16 cellular contexts compared by ENCODE assay signal in genomic region chr18:79518028-79518682, GRCh38.
DNase-seq lines count a peak whose midpoint lies in the region; ATAC-seq and TF ChIP-seq lines count a peak whose summit lies in the region.
"Had no signal": no experiment of that assay in that cellular context is flagged by ENCODE, and none has a peak within 500 bp of the region (broad histone marks: within the 10 kb centered on the region; RNA-seq: fewer than 3 reads in every experiment).

No MANE protein-coding gene starts in this region.

- intact Hi-C loops in activated CD4-positive, alpha-beta T cell treated with anti-CD3 and anti-CD28 coated beads, Interleukin-2, amount 10 ng/mL, durations not matched to agents 24 days and 14 days (cut with micrococcal nuclease) = no loop called here
- intact Hi-C loops in activated CD4-positive, alpha-beta memory T cell treated with anti-CD3 and anti-CD28 coated beads for 36 hours (cut with micrococcal nuclease) = no loop called here

- no peak for TF ChIP-seq CTCF in endodermal cell (conservative IDR thresholded peaks at IDR 0.05)
- TF ChIP-seq CTCF in WERI-Rb-1 (IDR thresholded peaks at IDR 0.05; ENCODE audit: low read depth, low read length) = no peak

- H3K36me3 Mint-ChIP-seq in activated CD4-positive, alpha-beta T cell treated with anti-CD3 and anti-CD28 coated beads, Interleukin-2, amount 10 ng/mL, durations not matched to agents 24 days and 14 days (ENCODE audit: low read depth) = peaks cover 24% of the 10 kb centered on the region
- peaks cover 9% of the 10 kb centered on the region for H3K36me3 Mint-ChIP-seq in activated CD4-positive, alpha-beta memory T cell treated with anti-CD3 and anti-CD28 coated beads for 36 hours
- H3K36me3 Mint-ChIP-seq in endodermal cell (ENCODE audit: low read depth) = peaks cover 5% of the 10 kb centered on the region
- peaks cover 21% of the 10 kb centered on the region for H3K36me3 Mint-ChIP-seq in stimulated activated naive CD8-positive, alpha-beta T cell treated with anti-CD3 and anti-CD28 coated beads, Interleukin-15, Interleukin-2, amounts not matched to agents 100 ng/mL and 50 ng/mL, for 24 hours (ENCODE audit: low read depth)

- H3K4me3 Mint-ChIP-seq in activated CD4-positive, alpha-beta T cell treated with anti-CD3 and anti-CD28 coated beads, Interleukin-2, amount 10 ng/mL, durations not matched to agents 24 days and 14 days = peak overlapping the region; percentile 83
- H3K4me3 Mint-ChIP-seq in activated CD4-positive, alpha-beta memory T cell treated with anti-CD3 and anti-CD28 coated beads for 36 hours = peak overlapping the region; percentile 38
- no peak overlapping the region for H3K4me3 Mint-ChIP-seq in endodermal cell
- H3K4me3 Mint-ChIP-seq in stimulated activated naive CD8-positive, alpha-beta T cell treated with anti-CD3 and anti-CD28 coated beads, Interleukin-15, Interleukin-2, amounts not matched to agents 100 ng/mL and 50 ng/mL, for 24 hours = peak overlapping the region; percentile 72

- ATAC-seq in GM18498 (IDR thresholded peaks at IDR 0.05; ENCODE audit: unreplicated experiment) = no peak
- ATAC-seq: PC-3 had no signal

- no peaks in the 10 kb centered on the region for H3K9me3 ChIP-seq in endodermal cell (ENCODE audit: control insufficient read depth, low read length)
- H3K9me3 ChIP-seq in WERI-Rb-1 (ENCODE audit: severe bottlenecking) = no peaks in the 10 kb centered on the region
- H3K9me3 ChIP-seq: neutrophil had no signal

- no peaks in the 10 kb centered on the region for H3K27me3 Mint-ChIP-seq in activated CD4-positive, alpha-beta T cell treated with anti-CD3 and anti-CD28 coated beads, Interleukin-2, amount 10 ng/mL, durations not matched to agents 24 days and 14 days
- no peaks in the 10 kb centered on the region for H3K27me3 Mint-ChIP-seq in activated CD4-positive, alpha-beta memory T cell treated with anti-CD3 and anti-CD28 coated beads for 36 hours
- H3K27me3 Mint-ChIP-seq in endodermal cell (ENCODE audit: insufficient read depth) = no peaks in the 10 kb centered on the region
- no peaks in the 10 kb centered on the region for H3K27me3 Mint-ChIP-seq in stimulated activated naive CD8-positive, alpha-beta T cell treated with anti-CD3 and anti-CD28 coated beads, Interleukin-15, Interleukin-2, amounts not matched to agents 100 ng/mL and 50 ng/mL, for 24 hours

- H3K4me1 ChIP-seq in endodermal cell (ENCODE audit: control insufficient read depth, insufficient read depth, low read length) = no peaks in the 10 kb centered on the region

- POLR2A ChIA-PET in activated CD4-positive, alpha-beta memory T cell treated with anti-CD3 and anti-CD28 coated beads for 36 hours (lab: Charles Lee) = no interaction called here

- no peak overlapping the region for H3K9ac ChIP-seq in endodermal cell (ENCODE audit: extremely low read depth, low read length, poor library complexity, severe bottlenecking)

- H3K27ac ChIP-seq in endodermal cell (ENCODE audit: low read depth, low read length) (no peak overlapping the region), WERI-Rb-1 (no peak overlapping the region)
- H3K27ac ChIP-seq: neutrophil had no signal

- H3K27ac Mint-ChIP-seq in activated CD4-positive, alpha-beta T cell treated with anti-CD3 and anti-CD28 coated beads, Interleukin-2, amount 10 ng/mL, durations not matched to agents 24 days and 14 days = peak overlapping the region; percentile 97
- peak overlapping the region; percentile 95 for H3K27ac Mint-ChIP-seq in activated CD4-positive, alpha-beta memory T cell treated with anti-CD3 and anti-CD28 coated beads for 36 hours
- no peak overlapping the region for H3K27ac Mint-ChIP-seq in endodermal cell
- peak overlapping the region; percentile 95 for H3K27ac Mint-ChIP-seq in stimulated activated naive CD8-positive, alpha-beta T cell treated with anti-CD3 and anti-CD28 coated beads, Interleukin-15, Interleukin-2, amounts not matched to agents 100 ng/mL and 50 ng/mL, for 24 hours

- H3K4me3 ChIP-seq in endodermal cell (ENCODE audit: low read length) (no peak overlapping the region), WERI-Rb-1 (ENCODE audit: low read depth, low read length) (no peak overlapping the region)
- H3K4me3 ChIP-seq: lung had no signal

- DNase-seq in activated CD4-positive, alpha-beta T cell treated with anti-CD3 and anti-CD28 coated beads, Interleukin-2, amount 10 ng/mL, durations not matched to agents 24 days and 14 days = no peak
- DNase-seq in activated CD4-positive, alpha-beta T cell treated with anti-CD3 and anti-CD28 coated beads, Interleukin-2, amount 50 U/mL, for 4 hours = no peak
- peak; percentile 22 for DNase-seq in activated CD4-positive, alpha-beta memory T cell treated with anti-CD3 and anti-CD28 coated beads for 36 hours
- DNase-seq in endodermal cell (peak; percentile 20), NOMO-1 (lab: John Stamatoyannopoulos, UW; ENCODE audit: unreplicated experiment in 2 of 2) (no peak), WERI-Rb-1 (no peak)
- DNase-seq: Calu3; effector CD4-positive, alpha-beta T cell; GOT3; NCI-H1436; NCI-H510A treated with DMSO at 0.1 percent for 48 hours; PC-3 had no signal

- CTCF ChIA-PET in activated CD4-positive, alpha-beta memory T cell treated with anti-CD3 and anti-CD28 coated beads for 36 hours (lab: Charles Lee) = interaction anchor here (1.0 kb wide), 1 partner anchor 120 kb away, joined by 4 read pairs; no protein-coding TSS in a partner anchor

- WGBS in endodermal cell (ENCODE audit: insufficient coverage in 1 of 2, insufficient read length in 1 of 2), 2 experiments = 95 to 97% methylated on average over 18 to 22 of the region's 22 CpGs

- peaks cover 59% of the 10 kb centered on the region for H3K4me1 Mint-ChIP-seq in activated CD4-positive, alpha-beta T cell treated with anti-CD3 and anti-CD28 coated beads, Interleukin-2, amount 10 ng/mL, durations not matched to agents 24 days and 14 days
- peaks cover 78% of the 10 kb centered on the region for H3K4me1 Mint-ChIP-seq in activated CD4-positive, alpha-beta memory T cell treated with anti-CD3 and anti-CD28 coated beads for 36 hours (ENCODE audit: low read depth)
- peaks cover 5% of the 10 kb centered on the region for H3K4me1 Mint-ChIP-seq in endodermal cell
- peaks cover 78% of the 10 kb centered on the region for H3K4me1 Mint-ChIP-seq in stimulated activated naive CD8-positive, alpha-beta T cell treated with anti-CD3 and anti-CD28 coated beads, Interleukin-15, Interleukin-2, amounts not matched to agents 100 ng/mL and 50 ng/mL, for 24 hours (ENCODE audit: low read depth)

- H3K36me3 ChIP-seq in endodermal cell (ENCODE audit: control insufficient read depth, insufficient read depth, low read length) = no peaks in the 10 kb centered on the region
- peaks cover 5% of the 10 kb centered on the region; the same call in 1 of the 2 replicates for H3K36me3 ChIP-seq in WERI-Rb-1
- H3K36me3 ChIP-seq: neutrophil had no signal

- no peaks in the 10 kb centered on the region for H3K9me3 Mint-ChIP-seq in activated CD4-positive, alpha-beta T cell treated with anti-CD3 and anti-CD28 coated beads, Interleukin-2, amount 10 ng/mL, durations not matched to agents 24 days and 14 days
- no peaks in the 10 kb centered on the region for H3K9me3 Mint-ChIP-seq in activated CD4-positive, alpha-beta memory T cell treated with anti-CD3 and anti-CD28 coated beads for 36 hours
- H3K9me3 Mint-ChIP-seq in endodermal cell = no peaks in the 10 kb centered on the region
- no peaks in the 10 kb centered on the region for H3K9me3 Mint-ChIP-seq in stimulated activated naive CD8-positive, alpha-beta T cell treated with anti-CD3 and anti-CD28 coated beads, Interleukin-15, Interleukin-2, amounts not matched to agents 100 ng/mL and 50 ng/mL, for 24 hours

- H3K27me3 ChIP-seq in endodermal cell (ENCODE audit: control insufficient read depth, insufficient read depth, low read length, poor library complexity, severe bottlenecking) = no peaks in the 10 kb centered on the region
- H3K27me3 ChIP-seq in WERI-Rb-1 (ENCODE audit: insufficient read depth, low read depth, severe bottlenecking) = no peaks in the 10 kb centered on the region

Comparison
In these comparisons a context has a peak if more than half of its experiments do, and no peak if none do; other contexts are left out.
1. DNase-seq: peak in activated CD4-positive, alpha-beta memory T cell treated with anti-CD3 and anti-CD28 coated beads for 36 hours (single experiment) and endodermal cell (single experiment); none in activated CD4-positive, alpha-beta T cell treated with anti-CD3 and anti-CD28 coated beads, Interleukin-2, amount 10 ng/mL, durations not matched to agents 24 days and 14 days (single experiment), activated CD4-positive, alpha-beta T cell treated with anti-CD3 and anti-CD28 coated beads, Interleukin-2, amount 50 U/mL, for 4 hours (0 of 2), NOMO-1 (0 of 2) and WERI-Rb-1 (single experiment).